In the genomic region with DNA sequence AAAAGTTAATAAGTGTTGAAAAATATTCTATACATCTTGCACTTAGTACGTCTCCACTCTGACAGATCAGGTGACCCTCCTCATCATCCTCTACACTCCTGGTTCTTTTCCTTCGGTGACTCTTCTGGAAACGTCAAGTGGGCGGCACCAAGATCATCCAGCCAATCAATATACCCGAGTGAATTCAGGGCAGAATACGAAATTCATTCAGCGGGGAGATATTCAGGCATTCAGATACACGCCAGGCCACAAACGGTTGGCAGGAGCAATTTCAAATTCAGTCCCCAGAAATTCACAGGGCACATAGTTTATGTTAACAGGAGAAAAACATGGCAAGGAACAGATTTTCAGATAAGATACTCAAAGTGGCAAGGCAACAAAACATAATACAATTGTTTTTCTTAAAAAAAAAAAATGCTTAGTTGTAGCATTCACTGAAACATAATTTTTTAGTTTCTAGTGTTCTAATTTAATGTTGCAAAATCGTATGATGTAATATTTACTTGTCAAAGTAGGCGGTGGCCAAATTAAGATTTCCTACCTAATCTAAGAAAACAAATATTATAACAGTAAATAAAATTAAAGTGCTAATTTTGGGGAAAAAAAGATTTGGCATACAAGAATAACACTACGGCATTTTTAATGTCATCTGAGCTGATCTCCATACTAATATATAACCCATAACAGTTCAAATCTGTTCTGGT, we compare ENCODE assay signal across 8 cellular contexts. TPM values are rescaled to one million over a fixed set of nuclear protein-coding genes. Genes with fewer than 3 reads are reported as not detected.
DNase-seq lines count a peak whose midpoint lies in the region; ATAC-seq and TF ChIP-seq lines count a peak whose summit lies in the region.

No MANE protein-coding gene starts in this region.

- H2AFZ ChIP-seq in neural cell (ENCODE audit: low read depth, low read length) = no peak overlapping the region

- H3K27me3 ChIP-seq in RWPE2 (ENCODE audit: insufficient read depth, poor library complexity, severe bottlenecking) = no peaks in the 10 kb centered on the region
- no peaks in the 10 kb centered on the region for H3K27me3 ChIP-seq in neural cell (ENCODE audit: insufficient read depth, low read depth, low read length)

- peaks cover 88% of the 10 kb centered on the region for H3K36me3 ChIP-seq in RWPE2 (ENCODE audit: low read depth)
- peaks cover 13% of the 10 kb centered on the region for H3K36me3 ChIP-seq in neural cell (ENCODE audit: insufficient read depth, low read length)

- peak overlapping the region; percentile 87 for H3K4me2 ChIP-seq in neural cell (ENCODE audit: low read length)

- H3K27ac Mint-ChIP-seq in endothelial cell (ENCODE audit: unreplicated experiment) = peak overlapping the region; percentile 55

- peaks cover 80% of the 10 kb centered on the region for H3K79me2 ChIP-seq in neural cell (replicated peaks; ENCODE audit: insufficient read depth, low read length)

- H4K20me1 ChIP-seq in neural cell (ENCODE audit: insufficient read depth) = peaks cover 54% of the 10 kb centered on the region

- peaks cover 13% of the 10 kb centered on the region for H3K4me1 ChIP-seq in RWPE2 (ENCODE audit: insufficient read depth, poor library complexity, severe bottlenecking)

- no peak for ATAC-seq in RWPE2 (ENCODE audit: low read depth)
- ATAC-seq in GM19455 (IDR thresholded peaks at IDR 0.05; ENCODE audit: unreplicated experiment) = no peak
- ATAC-seq in GM21737 (IDR thresholded peaks at IDR 0.05; ENCODE audit: unreplicated experiment) = no peak

- TF ChIP-seq EP300 in neural cell (conservative IDR thresholded peaks at IDR 0.05; ENCODE audit: poor library complexity, severe bottlenecking) = no peak

- peak; percentile 63 for DNase-seq in AG20443 (ENCODE audit: low spot score)
- DNase-seq in RWPE2 (ENCODE audit: low spot score) = no peak
- no peak for DNase-seq in endothelial cell (ENCODE audit: low spot score)
- DNase-seq in RPMI8226 = no peak
- no peak for DNase-seq in middle frontal gyrus (ENCODE audit: extremely low spot score, low spot score)

- H3K9me3 ChIP-seq in RWPE2 (ENCODE audit: severe bottlenecking) = no peaks in the 10 kb centered on the region
- H3K9me3 ChIP-seq in neural cell (ENCODE audit: low read length) = no peaks in the 10 kb centered on the region

- H3K27ac ChIP-seq in RWPE2 (ENCODE audit: poor library complexity, severe bottlenecking) = peak overlapping the region; percentile 78
- H3K27ac ChIP-seq in neural cell (ENCODE audit: low read length) = no peak overlapping the region

- H3K4me3 Mint-ChIP-seq in endothelial cell (ENCODE audit: unreplicated experiment) = peak overlapping the region; percentile 73

- H3K9ac ChIP-seq in neural cell (ENCODE audit: low read length) = no peak overlapping the region

- H3K4me3 ChIP-seq in RWPE2 (ENCODE audit: severe bottlenecking) = peak overlapping the region; percentile 98
- H3K4me3 ChIP-seq in neural cell (ENCODE audit: low read length) = peak overlapping the region; percentile 98

- H3K4me1 Mint-ChIP-seq in endothelial cell (ENCODE audit: unreplicated experiment) = peaks cover 38% of the 10 kb centered on the region

- H3K36me3 Mint-ChIP-seq in endothelial cell (ENCODE audit: low read depth, unreplicated experiment) = peaks cover 61% of the 10 kb centered on the region

- peaks cover 16% of the 10 kb centered on the region for H3K27me3 Mint-ChIP-seq in endothelial cell (ENCODE audit: unreplicated experiment)

- H3F3A ChIP-seq in neural cell (ENCODE audit: insufficient read depth, low read length, poor library complexity, severe bottlenecking) = peaks cover 4% of the 10 kb centered on the region

- no peaks in the 10 kb centered on the region for H3K9me3 Mint-ChIP-seq in endothelial cell (ENCODE audit: unreplicated experiment)

- no peaks in the 10 kb centered on the region for H3K9me2 ChIP-seq in neural cell (ENCODE audit: insufficient read depth, low read length)

- TF ChIP-seq CTCF in RWPE2 (IDR thresholded peaks at IDR 0.05; ENCODE audit: poor library complexity, severe bottlenecking) (no peak), endothelial cell (IDR thresholded peaks at IDR 0.05; ENCODE audit: unreplicated experiment) (no peak), neural cell (IDR thresholded peaks at IDR 0.05; ENCODE audit: poor library complexity, severe bottlenecking) (no peak)

- TF ChIP-seq RAD21 in neural cell (conservative IDR thresholded peaks at IDR 0.05) = no peak

TF ChIP-seq in neural cell, 6 proteins besides CTCF, POLR2A, EP300 and RAD21:
- no peak for TF ChIP-seq EZH2 (IDR thresholded peaks at IDR 0.05; ENCODE audit: borderline replicate concordance, insufficient read depth, low read length, poor library complexity, severe bottlenecking)
- no peak for TF ChIP-seq SMC3 (conservative IDR thresholded peaks at IDR 0.05; ENCODE audit: poor library complexity)
- no peak for TF ChIP-seq POLR2AphosphoS5 (IDR thresholded peaks at IDR 0.05)
- TF ChIP-seq MXI1 (conservative IDR thresholded peaks at IDR 0.05; ENCODE audit: poor library complexity, severe bottlenecking) = no peak
- TF ChIP-seq TAF1 (IDR thresholded peaks at IDR 0.05; ENCODE audit: low read depth) = no peak
- no peak for TF ChIP-seq REST (IDR thresholded peaks at IDR 0.05; ENCODE audit: borderline replicate concordance)

RNA-seq across cellular contexts. Expression of gene CLK1, which starts 4.2 kb away (rescaled TPM):
- 92.6 TPM for total RNA-seq in endothelial cell (ENCODE audit: unreplicated experiment)
- 699 and 745 TPM in 2 replicates for polyA plus RNA-seq in neural cell
- 219 and 220 TPM in 2 replicates for polyA minus RNA-seq in neural cell

RNA-seq across cellular contexts. Expression of gene PPIL3, which starts 28.6 kb away (rescaled TPM):
- total RNA-seq in endothelial cell (ENCODE audit: unreplicated experiment) = 41.1 TPM
- polyA plus RNA-seq in neural cell = 78.1 and 109 TPM in 2 replicates
- 39.9 and 44.3 TPM in 2 replicates for polyA minus RNA-seq in neural cell

RNA-seq across cellular contexts. Expression of gene NIF3L1, which starts 28.9 kb away (rescaled TPM):
- 14.2 TPM for total RNA-seq in endothelial cell (ENCODE audit: unreplicated experiment)
- 57.0 and 74.8 TPM in 2 replicates for polyA plus RNA-seq in neural cell
- polyA minus RNA-seq in neural cell = 47.0 and 52.1 TPM in 2 replicates

RNA-seq across cellular contexts. Expression of gene BZW1, which starts 48.5 kb away (rescaled TPM):
- total RNA-seq in endothelial cell (ENCODE audit: unreplicated experiment) = 302 TPM
- 291 and 339 TPM in 2 replicates for polyA plus RNA-seq in neural cell
- polyA minus RNA-seq in neural cell = 793 and 913 TPM in 2 replicates
